1 cellular context compared by ENCODE assay signal in genomic region chr20:407953-408842, GRCh38.
A peak's percentile ranks its signal among the peaks of the same experiment; 100 is the strongest.
TF ChIP-seq lines count a peak whose summit lies in the region.

RBCK1 (plus strand) TSS chr20:408299; CDS start chr20:408758, 459 bp downstream.

TF ChIP-seq in HepG2, 621 proteins besides CTCF, POLR2A, EP300 and RAD21 (continued from another document and continues in another):
- TF ChIP-seq SKIL (CRISPR knock-in tag; IDR thresholded peaks at IDR 0.05; ENCODE audit: borderline replicate concordance) (peak; percentile 63), ZNF224 (CRISPR knock-in tag; IDR thresholded peaks at IDR 0.05) (no peak; the same call in 1 of the 2 replicates), TP53 (CRISPR knock-in tag; conservative IDR thresholded peaks at IDR 0.05) (no peak; the same call in 1 of the 2 replicates), ZFYVE20 (CRISPR knock-in tag; IDR thresholded peaks at IDR 0.05; ENCODE audit: borderline replicate concordance, low read depth) (peak; percentile 74; the same call in 1 of the 2 replicates), ZNF569 (CRISPR knock-in tag; IDR thresholded peaks at IDR 0.05; ENCODE audit: borderline replicate concordance) (0 out of 2 replicates have a peak, but pooled peaks have one; percentile 40), THAP8 (CRISPR knock-in tag; IDR thresholded peaks at IDR 0.05; ENCODE audit: borderline replicate concordance) (peak; percentile 90; the same call in 1 of the 2 replicates), RFX5 (IDR thresholded peaks at IDR 0.05; ENCODE audit: low read depth, low read length) (no peak), PRPF4 (IDR thresholded peaks at IDR 0.05; ENCODE audit: low read depth, low read length, poor library complexity, severe bottlenecking) (no peak), ZNF281 (CRISPR knock-in tag; IDR thresholded peaks at IDR 0.05; ENCODE audit: borderline replicate concordance) (no peak; the same call in 1 of the 2 replicates), HDAC1 (CRISPR knock-in tag; IDR thresholded peaks at IDR 0.05) (peak; percentile 83), ZNF329 (CRISPR knock-in tag; IDR thresholded peaks at IDR 0.05; ENCODE audit: low read depth) (no peak; the same call in 1 of the 2 replicates), HNF4A (CRISPR knock-in tag; IDR thresholded peaks at IDR 0.05) (peak; percentile 6; the same call in 1 of the 2 replicates), ZBTB34 (CRISPR knock-in tag; IDR thresholded peaks at IDR 0.05) (no peak; the same call in 1 of the 2 replicates), KAT7 (CRISPR knock-in tag; IDR thresholded peaks at IDR 0.05; ENCODE audit: borderline replicate concordance) (peak; percentile 86; the same call in 1 of the 2 replicates), ADNP (CRISPR knock-in tag; IDR thresholded peaks at IDR 0.05) (no peak), ZFP41 (CRISPR knock-in tag; IDR thresholded peaks at IDR 0.05; ENCODE audit: borderline replicate concordance) (0 out of 2 replicates have a peak, but pooled peaks have one; percentile 19), YY1 (IDR thresholded peaks at IDR 0.05; ENCODE audit: insufficient read depth, insufficient replicate concordance, low read depth, low read length) (peak; percentile 50), CSRNP2 (CRISPR knock-in tag; conservative IDR thresholded peaks at IDR 0.05; ENCODE audit: low read depth) (no peak), TMF1 (CRISPR knock-in tag; IDR thresholded peaks at IDR 0.05; ENCODE audit: low read depth) (no peak), KLF9 (CRISPR knock-in tag; IDR thresholded peaks at IDR 0.05; ENCODE audit: low read depth) (no peak; the same call in 1 of the 2 replicates), BRF2 (CRISPR knock-in tag; IDR thresholded peaks at IDR 0.05) (no peak), FUBP1 (CRISPR knock-in tag; IDR thresholded peaks at IDR 0.05; ENCODE audit: borderline replicate concordance) (no peak), ZMYM3 (CRISPR knock-in tag; IDR thresholded peaks at IDR 0.05) (no peak), CEBPB (IDR thresholded peaks at IDR 0.05; ENCODE audit: borderline replicate concordance, low read depth, low read length) (no peak), JUN (CRISPR knock-in tag; IDR thresholded peaks at IDR 0.05) (peak; percentile 15; the same call in 1 of the 2 replicates), ARNT2 (CRISPR knock-in tag; IDR thresholded peaks at IDR 0.05; ENCODE audit: low read depth) (peak; percentile 85), NPAS2 (CRISPR knock-in tag; IDR thresholded peaks at IDR 0.05; ENCODE audit: borderline replicate concordance) (no peak), ZNF136 (CRISPR knock-in tag; IDR thresholded peaks at IDR 0.05; ENCODE audit: low read depth) (peak; percentile 85), PAXIP1 (CRISPR knock-in tag; conservative IDR thresholded peaks at IDR 0.05) (peak; percentile 31), ELK4 (CRISPR knock-in tag; IDR thresholded peaks at IDR 0.05; ENCODE audit: borderline replicate concordance) (no peak), TARDBP (CRISPR knock-in tag; IDR thresholded peaks at IDR 0.05) (peak; percentile 35; the same call in 1 of the 2 replicates), ATF3 (CRISPR knock-in tag; IDR thresholded peaks at IDR 0.05) (no peak), ZNF883 (CRISPR knock-in tag; IDR thresholded peaks at IDR 0.05; ENCODE audit: not compliant biosample characterization) (peak; percentile 95), PCBP1 (IDR thresholded peaks at IDR 0.05; ENCODE audit: borderline replicate concordance, low read depth, low read length) (peak; percentile 80; the same call in 1 of the 2 replicates), KLF16 (CRISPR knock-in tag; IDR thresholded peaks at IDR 0.05) (no peak; a peak in 2 of 4 replicates), ZNF10 (CRISPR knock-in tag; IDR thresholded peaks at IDR 0.05; ENCODE audit: borderline replicate concordance, low read depth) (no peak), ZC3H13 (CRISPR knock-in tag; IDR thresholded peaks at IDR 0.05) (peak; percentile 94), ZFAT (CRISPR knock-in tag; conservative IDR thresholded peaks at IDR 0.05) (no peak; the same call in 1 of the 2 replicates), PLRG1 (conservative IDR thresholded peaks at IDR 0.05) (no peak), MTA3 (CRISPR knock-in tag; IDR thresholded peaks at IDR 0.05) (0 out of 2 replicates have a peak, but pooled peaks have one; percentile 54), ZNF512 (CRISPR knock-in tag; IDR thresholded peaks at IDR 0.05) (no peak), TSC22D2 (CRISPR knock-in tag; IDR thresholded peaks at IDR 0.05; ENCODE audit: borderline replicate concordance) (no peak), NCOR1 (IDR thresholded peaks at IDR 0.05; ENCODE audit: borderline replicate concordance, low read length) (no peak)
